In genomic region chr17:40025559-40025958, GRCh38 we compare ENCODE assay signal across 15 cellular contexts. TPM values are rescaled to one million over a fixed set of nuclear protein-coding genes. Genes with fewer than 3 reads are reported as not detected.
DNase-seq lines count a peak whose midpoint lies in the region; ATAC-seq, FAIRE-seq and TF ChIP-seq lines count a peak whose summit lies in the region.
"Had no signal": no experiment of that assay in that cellular context is flagged by ENCODE, and none has a peak within 500 bp of the region (broad histone marks: within the 10 kb centered on the region; RNA-seq: fewer than 3 reads in every experiment).

No MANE protein-coding gene starts in this region.

- H3K9me3 ChIP-seq in CD4-positive, alpha-beta T cell (ENCODE audit: control insufficient read depth, low read length), result no peaks in the 10 kb centered on the region

- ATAC-seq in CD4-positive, alpha-beta T cell (ENCODE audit: poor library complexity), result no peak
- no peak for ATAC-seq in naive thymus-derived CD8-positive, alpha-beta T cell
- no peak for ATAC-seq in sciatic nerve
- ATAC-seq in activated T-cell treated with anti-CD3 and anti-CD28 coated beads, Interleukin-2, amount 50 U/mL, for 72 hours (replicated peaks in 1 of 2), result no peak

- no peaks in the 10 kb centered on the region for H3K27me3 ChIP-seq in CD4-positive, alpha-beta T cell (ENCODE audit: control insufficient read depth, insufficient read depth, low read length)

- H3K27ac ChIP-seq in CD4-positive, alpha-beta T cell (ENCODE audit: low read depth, low read length), result no peak overlapping the region
- H3K27ac ChIP-seq: HL-60 had no signal

- TF ChIP-seq CTCF in CD4-positive, alpha-beta T cell (IDR thresholded peaks at IDR 0.05), result no peak
- no peak for TF ChIP-seq CTCF in MCF 10A (IDR thresholded peaks at IDR 0.05; ENCODE audit: unreplicated experiment)

- peaks cover 71% of the 10 kb centered on the region for H3K36me3 Mint-ChIP-seq in CD4-positive, alpha-beta T cell (ENCODE audit: low read depth)
- peaks cover 3% of the 10 kb centered on the region for H3K36me3 Mint-ChIP-seq in IgD-negative memory B cell
- peaks cover 43% of the 10 kb centered on the region for H3K36me3 Mint-ChIP-seq in MCF 10A (ENCODE audit: insufficient read depth, unreplicated experiment)
- H3K36me3 Mint-ChIP-seq in naive thymus-derived CD8-positive, alpha-beta T cell, result peaks cover 0 to 70% (median 15%) of the 10 kb centered on the region in 3 donors
- peaks cover 8 to 24% of the 10 kb centered on the region in 2 donors for H3K36me3 Mint-ChIP-seq in activated T-cell treated with anti-CD3 and anti-CD28 coated beads, Interleukin-2, amount 50 U/mL, for 72 hours (ENCODE audit: insufficient read depth in 2 of 2)

- no TSS peak for BruUV-seq in MCF 10A (replicated peaks; lab: Mats Ljungman, UMichigan)

- CTCF ChIA-PET in CD4-positive, alpha-beta T cell (lab: Charles Lee), result interaction anchor here (0.6 to 1.3 kb wide), 4 partner anchors 12 to 177 kb away, joined by 3 read pairs; partner anchors contain the start of gene MED24
- CTCF ChIA-PET in MCF 10A (lab: Yijun Ruan, JAX), result interaction anchor here (0.6 to 9.3 kb wide), 12 partner anchors 11 to 242 kb away, joined by 3 to 237 read pairs (median 5); partner anchors contain the start of genes CSF3, MED24, PSMD3 and THRA

- intact Hi-C loops in CD4-positive, alpha-beta T cell (cut with DNase I, micrococcal nuclease), result loop anchor here in 1 of 2 experiments (5.0 to 10.0 kb wide), 2 partner anchors 153 to 471 kb away; no protein-coding TSS in a partner anchor
- intact Hi-C loops in MCF 10A (cut with micrococcal nuclease) (loop anchor here (5.0 kb wide), 2 partner anchors 87 to 153 kb away; no protein-coding TSS in a partner anchor), sciatic nerve (cut with DNase I) (no loop called here)

- peak overlapping the region; percentile 12 for H3K4me3 Mint-ChIP-seq in CD4-positive, alpha-beta T cell
- H3K4me3 Mint-ChIP-seq in IgD-negative memory B cell (no peak overlapping the region), MCF 10A (ENCODE audit: unreplicated experiment) (peak overlapping the region; percentile 52)
- peak overlapping the region in 8 of 10 donors; percentile 34 to 72 (median 54) for H3K4me3 Mint-ChIP-seq in naive thymus-derived CD8-positive, alpha-beta T cell
- H3K4me3 Mint-ChIP-seq in activated T-cell treated with anti-CD3 and anti-CD28 coated beads, Interleukin-2, amount 50 U/mL, for 72 hours, result no peak overlapping the region
- H3K4me3 Mint-ChIP-seq: activated naive CD4-positive, alpha-beta T cell treated with anti-CD3 and anti-CD28 coated beads for 36 hours had no signal

- H3K27ac Mint-ChIP-seq in CD4-positive, alpha-beta T cell, result no peak overlapping the region
- peak overlapping the region in 2 of 3 donors; percentile 26 to 65 for H3K27ac Mint-ChIP-seq in IgD-negative memory B cell
- H3K27ac Mint-ChIP-seq in MCF 10A (ENCODE audit: low read depth, unreplicated experiment), result peak overlapping the region; percentile 87
- H3K27ac Mint-ChIP-seq in naive thymus-derived CD8-positive, alpha-beta T cell, result peak overlapping the region in 6 of 10 donors; percentile 1 to 79 (median 20)
- no peak overlapping the region for H3K27ac Mint-ChIP-seq in activated T-cell treated with anti-CD3 and anti-CD28 coated beads, Interleukin-2, amount 50 U/mL, for 72 hours
- H3K27ac Mint-ChIP-seq: activated naive CD4-positive, alpha-beta T cell treated with anti-CD3 and anti-CD28 coated beads for 36 hours had no signal

- no peak for FAIRE-seq in HTR-8/SVneo (lab: Jason Lieb, UNC)
- FAIRE-seq: D721Med, small intestine had no signal

- H3K9me3 Mint-ChIP-seq in CD4-positive, alpha-beta T cell, result no peaks in the 10 kb centered on the region
- H3K9me3 Mint-ChIP-seq in IgD-negative memory B cell (no peaks in the 10 kb centered on the region), MCF 10A (ENCODE audit: unreplicated experiment) (no peaks in the 10 kb centered on the region)
- no peaks in the 10 kb centered on the region for H3K9me3 Mint-ChIP-seq in naive thymus-derived CD8-positive, alpha-beta T cell
- no peaks in the 10 kb centered on the region for H3K9me3 Mint-ChIP-seq in activated T-cell treated with anti-CD3 and anti-CD28 coated beads, Interleukin-2, amount 50 U/mL, for 72 hours
- H3K9me3 Mint-ChIP-seq: activated naive CD4-positive, alpha-beta T cell treated with anti-CD3 and anti-CD28 coated beads for 36 hours; immature natural killer cell had no signal

- peaks cover 23% of the 10 kb centered on the region for H3K4me1 Mint-ChIP-seq in CD4-positive, alpha-beta T cell (ENCODE audit: low read depth)
- peaks cover 3 to 4% (median 3%) of the 10 kb centered on the region in 3 donors for H3K4me1 Mint-ChIP-seq in IgD-negative memory B cell
- peaks cover 61% of the 10 kb centered on the region for H3K4me1 Mint-ChIP-seq in MCF 10A (ENCODE audit: insufficient read depth, unreplicated experiment)
- peaks cover 19 to 25% (median 22%) of the 10 kb centered on the region in 4 donors for H3K4me1 Mint-ChIP-seq in naive thymus-derived CD8-positive, alpha-beta T cell
- peaks cover 19% of the 10 kb centered on the region for H3K4me1 Mint-ChIP-seq in activated T-cell treated with anti-CD3 and anti-CD28 coated beads, Interleukin-2, amount 50 U/mL, for 72 hours (ENCODE audit: low read depth)

- H3K27me3 Mint-ChIP-seq in CD4-positive, alpha-beta T cell, result no peaks in the 10 kb centered on the region
- H3K27me3 Mint-ChIP-seq in IgD-negative memory B cell, result no peaks in the 10 kb centered on the region
- H3K27me3 Mint-ChIP-seq in MCF 10A (ENCODE audit: insufficient read depth, unreplicated experiment), result no peaks in the 10 kb centered on the region
- no peaks in the 10 kb centered on the region for H3K27me3 Mint-ChIP-seq in naive thymus-derived CD8-positive, alpha-beta T cell
- no peaks in the 10 kb centered on the region for H3K27me3 Mint-ChIP-seq in activated T-cell treated with anti-CD3 and anti-CD28 coated beads, Interleukin-2, amount 50 U/mL, for 72 hours (ENCODE audit: low read depth)

- POLR2A ChIA-PET in CD4-positive, alpha-beta T cell (lab: Charles Lee), result interaction anchor here (0.7 to 1.6 kb wide), 6 partner anchors 11 to 194 kb away, joined by 3 to 6 read pairs (median 4); partner anchors contain the start of genes PSMD3 and WIPF2
- POLR2A ChIA-PET in MCF 10A (lab: Yijun Ruan, JAX), result interaction anchor here (0.9 to 7.3 kb wide), 12 partner anchors 10 to 256 kb away, joined by 3 to 164 read pairs (median 5); partner anchors contain the start of genes CASC3, CSF3, MED24 and NR1D1
- POLR2A ChIA-PET in naive thymus-derived CD8-positive, alpha-beta T cell (lab: Charles Lee), result interaction anchor here (1.2 to 1.3 kb wide), 3 partner anchors 11 to 75 kb away, joined by 3 to 6 read pairs (median 4); partner anchors contain the start of genes CSF3 and NR1D1

- no peak for DNase-seq in CD4-positive, alpha-beta T cell
- DNase-seq in MCF 10A (ENCODE audit: unreplicated experiment) (no peak), sciatic nerve (ENCODE audit: low spot score) (no peak), HTR-8/SVneo (ENCODE audit: insufficient read length, low spot score) (no peak), NCI-H82 (lab: John Stamatoyannopoulos, UW) (no peak)
- DNase-seq in naive thymus-derived CD8-positive, alpha-beta T cell, result no peak
- no peak for DNase-seq in activated T-cell treated with anti-CD3 and anti-CD28 coated beads, Interleukin-2, amount 50 U/mL, for 72 hours
- DNase-seq: small intestine had no signal

RNA-seq across cellular contexts. Expression of gene CSF3, which starts 10.3 kb away (rescaled TPM):
- total RNA-seq in CD4-positive, alpha-beta T cell, result not detected
- polyA plus RNA-seq in IgD-negative memory B cell, result not detected
- total RNA-seq in MCF 10A (2022) (9.6 and 17.1 TPM in 2 replicates), sciatic nerve (2.3 TPM)
- not detected for total RNA-seq in naive thymus-derived CD8-positive, alpha-beta T cell
- not detected for polyA plus RNA-seq in naive thymus-derived CD8-positive, alpha-beta T cell
- not detected for total RNA-seq in activated T-cell treated with anti-CD3 and anti-CD28 coated beads, Interleukin-2, amount 50 U/mL, for 72 hours
- total RNA-seq: activated naive CD4-positive, alpha-beta T cell treated with anti-CD3 and anti-CD28 coated beads for 36 hours; NCI-H460; subcutaneous adipose tissue had no signal
- polyA plus RNA-seq: immature natural killer cell had no signal

RNA-seq across cellular contexts. Expression of gene MED24, which starts 28.6 kb away (rescaled TPM):
- 10 to 100 TPM; 82.9 to 85.3 TPM for total RNA-seq in CD4-positive, alpha-beta T cell
- 51.9 TPM for polyA plus RNA-seq in IgD-negative memory B cell
- total RNA-seq in MCF 10A (2022) (66.6 and 88.5 TPM in 2 replicates), sciatic nerve (74.7 TPM)
- total RNA-seq in naive thymus-derived CD8-positive, alpha-beta T cell, result 100 to 1,000 TPM; 104 TPM
- 10 to 100 TPM; 37.3 to 67.7 (median 42.1) TPM for polyA plus RNA-seq in naive thymus-derived CD8-positive, alpha-beta T cell
- total RNA-seq in activated T-cell treated with anti-CD3 and anti-CD28 coated beads, Interleukin-2, amount 50 U/mL, for 72 hours, result 10 to 100 TPM; 82.6 to 97.0 TPM

RNA-seq across cellular contexts. Expression of gene THRA, which starts 37.2 kb away (rescaled TPM):
- total RNA-seq in CD4-positive, alpha-beta T cell, result 10 to 100 TPM; 35.2 to 36.4 TPM
- polyA plus RNA-seq in IgD-negative memory B cell, result 4.6 TPM
- total RNA-seq in MCF 10A (2022), result 5.5 and 6.4 TPM in 2 replicates
- 10 to 100 TPM; 53.6 to 54.2 TPM for total RNA-seq in naive thymus-derived CD8-positive, alpha-beta T cell
- polyA plus RNA-seq in naive thymus-derived CD8-positive, alpha-beta T cell, result 10 to 100 TPM; 11.3 to 23.3 (median 22.2) TPM
- total RNA-seq in sciatic nerve, result 72.0 TPM
- total RNA-seq in activated T-cell treated with anti-CD3 and anti-CD28 coated beads, Interleukin-2, amount 50 U/mL, for 72 hours, result 10 to 100 TPM; 12.2 to 14.7 TPM

RNA-seq across cellular contexts. Expression of gene PSMD3, which starts 45.0 kb away (rescaled TPM):
- 10 to 100 TPM; 66.7 to 71.9 TPM for total RNA-seq in CD4-positive, alpha-beta T cell
- polyA plus RNA-seq in IgD-negative memory B cell, result 49.7 TPM
- total RNA-seq in MCF 10A (2022), result 74.2 and 95.3 TPM in 2 replicates
- 10 to 100 TPM; 77.1 to 87.9 TPM for total RNA-seq in naive thymus-derived CD8-positive, alpha-beta T cell
- 10 to 100 TPM; 45.4 to 55.9 (median 51.5) TPM for polyA plus RNA-seq in naive thymus-derived CD8-positive, alpha-beta T cell
- total RNA-seq in sciatic nerve, result 68.7 TPM
- 100 to 1,000 TPM in 1 of 2 donors, 10 to 100 TPM in 1; 95.5 to 103 TPM for total RNA-seq in activated T-cell treated with anti-CD3 and anti-CD28 coated beads, Interleukin-2, amount 50 U/mL, for 72 hours

Comparison
In these comparisons a context has a peak if more than half of its experiments do, and no peak if none do; other contexts are left out.
1. H3K27ac Mint-ChIP-seq: peak in IgD-negative memory B cell (2 of 3), MCF 10A (single experiment) and naive thymus-derived CD8-positive, alpha-beta T cell (6 of 10); none in CD4-positive, alpha-beta T cell (single experiment) and activated T-cell treated with anti-CD3 and anti-CD28 coated beads, Interleukin-2, amount 50 U/mL, for 72 hours (single experiment).
2. H3K4me3 Mint-ChIP-seq: peak in CD4-positive, alpha-beta T cell (single experiment), MCF 10A (single experiment) and naive thymus-derived CD8-positive, alpha-beta T cell (8 of 10); none in IgD-negative memory B cell (0 of 4) and activated T-cell treated with anti-CD3 and anti-CD28 coated beads, Interleukin-2, amount 50 U/mL, for 72 hours (0 of 2).